Comparison of ENCODE assay signal across 22 cellular contexts in the genomic region with DNA sequence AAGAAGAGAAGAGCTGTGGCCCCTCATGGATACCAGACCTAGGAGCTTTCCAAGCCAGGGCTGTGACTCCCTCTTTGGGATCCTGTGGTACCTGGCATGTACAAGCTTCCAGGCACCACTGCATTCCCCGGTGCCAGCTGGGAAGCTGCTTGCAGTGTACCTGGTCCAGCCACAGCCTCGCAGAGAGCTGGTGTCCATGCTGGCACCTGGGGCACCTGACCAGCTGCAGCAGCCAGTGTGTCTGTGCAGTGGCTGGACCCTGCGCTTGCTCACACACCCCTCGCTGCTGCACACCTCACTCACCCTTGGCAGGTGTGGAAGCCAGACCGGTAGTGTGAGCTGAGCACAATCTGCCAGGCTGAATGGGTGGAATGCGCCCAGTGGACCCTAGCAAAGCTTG.
DNase-seq lines count a peak whose midpoint lies in the region; ATAC-seq and TF ChIP-seq lines count a peak whose summit lies in the region.
"Had no signal": no experiment of that assay in that cellular context is flagged by ENCODE, and none has a peak within 500 bp of the region (broad histone marks: within the 10 kb centered on the region; RNA-seq: fewer than 3 reads in every experiment).

No MANE protein-coding gene starts in this region.

- H3K27me3 ChIP-seq in foreskin keratinocyte (no peaks in the 10 kb centered on the region), trophoblast cell (ENCODE audit: insufficient read depth, low read length) (no peaks in the 10 kb centered on the region)
- H3K27me3 ChIP-seq: adrenal gland had no signal

- CTCF ChIA-PET in RWPE1 (lab: Yijun Ruan, JAX), result interaction anchor here (0.6 to 0.7 kb wide), 3 partner anchors 43 to 251 kb away, joined by 3 read pairs; no protein-coding TSS in a partner anchor

- H3K18ac ChIP-seq in trophoblast cell (ENCODE audit: low read length), result peak overlapping the region; percentile 49

- H4K8ac ChIP-seq in trophoblast cell (ENCODE audit: low read depth, low read length), result peak overlapping the region; percentile 58

- H2BK12ac ChIP-seq in trophoblast cell (ENCODE audit: low read length), result peak overlapping the region; percentile 62

- DNase-seq in RWPE1 (ENCODE audit: low spot score), result no peak
- DNase-seq in foreskin keratinocyte, result peak in 1 of 2 donors; percentile 5
- no peak for DNase-seq in trophoblast cell
- no peak for DNase-seq in NCI-H2171 treated with DMSO at 0.1 percent for 48 hours (lab: John Stamatoyannopoulos, UW)
- DNase-seq: activated CD4-positive, CD25-positive, alpha-beta regulatory T cell treated with anti-CD3 and anti-CD28 coated beads, Interleukin-2, amount 50 U/mL, for 72 hours; activated T-cell treated with anti-CD3 and anti-CD28 coated beads, Interleukin-2, amount 50 U/mL, for 24 hours; adrenal gland; CD8-positive, alpha-beta memory T cell; dermis blood vessel endothelial cell; GDM1; hippocampal formation; mesendoderm; MV-4-11; naive thymus-derived CD4-positive, alpha-beta T cell; NCI-H187; NCI-H2227 treated with DMSO at 0.1 percent for 48 hours; NCI-H774; stimulated activated CD4-positive, alpha-beta T cell treated with anti-CD3 and anti-CD28 coated beads, Interleukin-15, amount 100 ng/mL, for 24 hours; substantia nigra had no signal

- peak overlapping the region; percentile 63 for H4K91ac ChIP-seq in trophoblast cell (ENCODE audit: low read depth, low read length)

- no peak overlapping the region for H3K9ac ChIP-seq in trophoblast cell (ENCODE audit: low read length)

- H3K4me3 ChIP-seq in trophoblast cell (ENCODE audit: low read depth, low read length), result peak overlapping the region; percentile 3
- no peak overlapping the region for H3K4me3 ChIP-seq in urinary bladder (ENCODE audit: low read depth, low read length)
- H3K4me3 ChIP-seq: adrenal gland had no signal

- POLR2A ChIA-PET in RWPE1 (lab: Yijun Ruan, JAX; ENCODE audit: low non-redundant PET), result no interaction called here

- peak overlapping the region; percentile 59 for H3K14ac ChIP-seq in trophoblast cell (ENCODE audit: low read length)

- H3K4ac ChIP-seq in trophoblast cell (ENCODE audit: low read depth, low read length), result no peak overlapping the region

- H2AK5ac ChIP-seq in trophoblast cell (ENCODE audit: low read length), result peak overlapping the region; percentile 52

- no peak overlapping the region for H4K12ac ChIP-seq in trophoblast cell (ENCODE audit: low read depth, low read length)

- H3K79me2 ChIP-seq in trophoblast cell (ENCODE audit: control insufficient read depth, insufficient read depth, low read length, poor library complexity), result no peaks in the 10 kb centered on the region

- peak overlapping the region; percentile 64 for H2BK120ac ChIP-seq in trophoblast cell (ENCODE audit: insufficient read depth, low read length, poor library complexity)

- no peak overlapping the region for H2BK5ac ChIP-seq in trophoblast cell (ENCODE audit: low read depth, low read length, poor library complexity)

- peaks cover 3% of the 10 kb centered on the region for H3K9me3 ChIP-seq in trophoblast cell (ENCODE audit: insufficient read depth, low read depth, low read length)

- TF ChIP-seq CTCF in RWPE1 (conservative IDR thresholded peaks at IDR 0.05; ENCODE audit: low read depth) (no peak), foreskin keratinocyte (conservative IDR thresholded peaks at IDR 0.05) (no peak)

- peak overlapping the region; percentile 10 for H2AFZ ChIP-seq in trophoblast cell (ENCODE audit: insufficient read depth, low read length, poor library complexity)

- peak; percentile 21 for ATAC-seq in foreskin keratinocyte
- ATAC-seq in GM21723 (IDR thresholded peaks at IDR 0.05; ENCODE audit: unreplicated experiment), result no peak
- ATAC-seq in GM21737 (IDR thresholded peaks at IDR 0.05; ENCODE audit: unreplicated experiment), result no peak
- ATAC-seq: naive thymus-derived CD4-positive, alpha-beta T cell had no signal

- no CpG with 5 or more reads among the region's 6 CpGs for WGBS in trophoblast cell (ENCODE audit: extremely low coverage, insufficient coverage, insufficient read length)
- WGBS in urinary bladder, result 94% methylated on average over 6 of the region's 6 CpGs

- no peaks in the 10 kb centered on the region for H3K36me3 ChIP-seq in trophoblast cell (ENCODE audit: control insufficient read depth in 1 of 2, insufficient read depth in 2 of 2, low read length in 2 of 2)
- H3K36me3 ChIP-seq in urinary bladder (ENCODE audit: insufficient read depth), result no peaks in the 10 kb centered on the region
- H3K36me3 ChIP-seq: adrenal gland had no signal

- H3K79me1 ChIP-seq in trophoblast cell (ENCODE audit: low read length), result no peaks in the 10 kb centered on the region

- H3K4me1 ChIP-seq in foreskin keratinocyte (peaks cover 25% of the 10 kb centered on the region), trophoblast cell (ENCODE audit: control insufficient read depth in 1 of 2, insufficient read depth in 2 of 2, low read length in 2 of 2) (peaks cover 3% of the 10 kb centered on the region in 2 experiments), urinary bladder (ENCODE audit: insufficient read depth) (no peaks in the 10 kb centered on the region)
- H3K4me1 ChIP-seq: adrenal gland had no signal

- no peak overlapping the region for H3K4me2 ChIP-seq in trophoblast cell (ENCODE audit: low read length)

- no peak overlapping the region for H3K23ac ChIP-seq in trophoblast cell (ENCODE audit: low read length)

- H3K27ac ChIP-seq in RWPE1 (peak overlapping the region; percentile 93), foreskin keratinocyte (peak overlapping the region; percentile 31), trophoblast cell (ENCODE audit: low read depth, low read length) (peak overlapping the region; percentile 36), urinary bladder (ENCODE audit: low read depth) (peak overlapping the region; percentile 72)
- H3K27ac ChIP-seq: adrenal gland had no signal

Comparison
In these comparisons a context has a peak if more than half of its experiments do, and no peak if none do; other contexts are left out.
1. H3K27ac ChIP-seq: peak in every context shown above with its lines; median percentile 93 in RWPE1; 72 in urinary bladder; 36 in trophoblast cell; 31 in foreskin keratinocyte.